In genomic region chr19:53466726-53467125, GRCh38 we compare ENCODE assay signal across 8 cellular contexts. TPM values are rescaled to one million over a fixed set of nuclear protein-coding genes. Genes with fewer than 3 reads are reported as not detected.
DNase-seq lines count a peak whose midpoint lies in the region; ATAC-seq and TF ChIP-seq lines count a peak whose summit lies in the region.

No MANE protein-coding gene starts in this region.

- H3K36me3 Mint-ChIP-seq in T-cell: peaks cover 31% of the 10 kb centered on the region

- peak overlapping the region; percentile 88 to 90 (median 90) for H3K4me3 Mint-ChIP-seq in T-cell

- CTCF ChIA-PET in T-cell (lab: Charles Lee): no interaction called here

- H3K4me1 ChIP-seq in gastroesophageal sphincter: peaks cover 0 to 17% (median 0%) of the 10 kb centered on the region in 3 donors

- no peaks in the 10 kb centered on the region for H3K9me3 ChIP-seq in gastroesophageal sphincter

- peaks cover 12 to 15% of the 10 kb centered on the region in 2 donors for H3K27me3 Mint-ChIP-seq in T-cell

- POLR2A ChIA-PET in T-cell (lab: Charles Lee): no interaction called here

- H3K4me3 ChIP-seq in GM08714 (ENCODE audit: low read length) (peak overlapping the region; percentile 89; the same call in 1 of the 2 replicates), gastroesophageal sphincter (peak overlapping the region; percentile 74 to 84), retinal pigment epithelial cell (ENCODE audit: low read length) (peak overlapping the region; percentile 81)

- H3K9me3 Mint-ChIP-seq in T-cell: peaks cover 13 to 16% (median 15%) of the 10 kb centered on the region in 3 donors

- TF ChIP-seq EP300 in gastroesophageal sphincter (IDR thresholded peaks at IDR 0.05): no peak

- no peak for DNase-seq in T-cell
- DNase-seq in retinal pigment epithelial cell (ENCODE audit: low read depth): no peak
- DNase-seq in left lobe of liver (ENCODE audit: low spot score): no peak
- DNase-seq in HK-2 (ENCODE audit: unreplicated experiment): no peak
- no peak for DNase-seq in GF-D8 (lab: John Stamatoyannopoulos, UW)

- no peaks in the 10 kb centered on the region for H3K36me3 ChIP-seq in gastroesophageal sphincter

- H3K27ac Mint-ChIP-seq in T-cell: no peak overlapping the region

- WGBS in gastroesophageal sphincter (ENCODE audit: low coverage in 1 of 2), 2 donors: 10 to 30% methylated on average over 9 to 11 of the region's 12 CpGs

- TF ChIP-seq POLR2A in gastroesophageal sphincter (IDR thresholded peaks at IDR 0.05): no peak

- TF ChIP-seq CTCF in gastroesophageal sphincter (IDR thresholded peaks at IDR 0.05): no peak
- no peak for TF ChIP-seq CTCF in retinal pigment epithelial cell (conservative IDR thresholded peaks at IDR 0.05; ENCODE audit: low read depth, low read length)

- peaks cover 31% of the 10 kb centered on the region for H3K27me3 ChIP-seq in gastroesophageal sphincter

- peak overlapping the region in 2 of 4 donors; percentile 79 to 81 for H3K27ac ChIP-seq in gastroesophageal sphincter

- ATAC-seq in T-cell (replicated peaks in 1 of 4) (no peak), gastroesophageal sphincter (no peak), GM18873 (IDR thresholded peaks at IDR 0.05; ENCODE audit: low FRiP score, unreplicated experiment) (no peak), left lobe of liver (no peak)

- peaks cover 27 to 43% (median 28%) of the 10 kb centered on the region in 3 donors for H3K4me1 Mint-ChIP-seq in T-cell

RNA-seq across cellular contexts. Expression of gene ZNF813, which starts 0.8 kb away (rescaled TPM):
- 1 to 10 TPM; 4.4 to 7.6 (median 6.6) TPM for total RNA-seq in T-cell
- total RNA-seq in gastroesophageal sphincter: 1 to 10 TPM; 2.4 to 3.4 (median 2.7) TPM
- total RNA-seq in left lobe of liver: 0.70 TPM

RNA-seq across cellular contexts. Expression of gene ZNF761, which starts 34.9 kb away (rescaled TPM):
- 10 to 100 TPM in 3 of 5 donors, 1 to 10 TPM in 2; 9.6 to 14.5 (median 13.0) TPM for total RNA-seq in T-cell
- 10 to 100 TPM in 2 of 4 donors, 1 to 10 TPM in 2; 7.5 to 12.8 (median 10.2) TPM for total RNA-seq in gastroesophageal sphincter
- total RNA-seq in left lobe of liver: 2.9 TPM
